15 cellular contexts compared by ENCODE assay signal in the genomic region with DNA sequence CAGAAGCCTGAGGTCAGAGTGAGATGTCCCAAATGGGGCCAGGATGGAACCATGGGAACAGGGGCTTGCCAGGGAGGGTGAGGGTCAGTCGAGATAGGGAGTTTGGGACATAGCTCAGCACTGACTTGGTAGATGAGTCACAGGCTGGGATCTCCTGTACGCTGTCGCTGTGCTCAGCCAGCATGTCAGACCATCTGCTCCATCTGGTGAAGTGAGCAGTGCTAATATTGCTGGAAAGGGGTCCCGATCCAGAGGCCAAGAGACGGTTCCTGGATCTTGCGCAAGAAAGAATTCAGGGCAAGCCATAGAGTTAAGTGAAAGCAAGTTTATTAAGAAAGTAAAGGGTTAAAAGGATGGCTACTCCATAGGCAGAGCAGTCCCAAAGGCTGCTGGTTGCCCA.
DNase-seq lines count a peak whose midpoint lies in the region; TF ChIP-seq lines count a peak whose summit lies in the region.
"Had no signal": no experiment of that assay in that cellular context is flagged by ENCODE, and none has a peak within 500 bp of the region (broad histone marks: within the 10 kb centered on the region; RNA-seq: fewer than 3 reads in every experiment).

No MANE protein-coding gene starts in this region.

- no peak for TF ChIP-seq CTCF in cardiac fibroblast (IDR thresholded peaks at IDR 0.05; ENCODE audit: low read depth, low read length)
- no peak for TF ChIP-seq CTCF in liver (IDR thresholded peaks at IDR 0.05; ENCODE audit: low read depth, low read length, missing input control)
- TF ChIP-seq CTCF in BE2C (IDR thresholded peaks at IDR 0.05; ENCODE audit: low read depth, low read length) = no peak

- whole genome bisulfite sequencing in liver = 81% methylated on average over 6 of the region's 6 CpGs

- H3K4me3 ChIP-seq in MG63 (no peak overlapping the region), cardiac fibroblast (replicated peaks in 1 of 2; ENCODE audit: low read depth in 2 of 2, low read length in 2 of 2) (no peak overlapping the region), liver (ENCODE audit: low read depth in 1 of 3, low read length in 3 of 3) (no peak overlapping the region), BE2C (ENCODE audit: low read depth, low read length) (no peak overlapping the region)
- H3K4me3 ChIP-seq: thyroid gland had no signal

- H3K36me3 ChIP-seq in MG63 (no peaks in the 10 kb centered on the region), liver (ENCODE audit: control insufficient read depth in 4 of 4, insufficient read depth in 3 of 4, low read depth in 1 of 4, low read length in 3 of 4) (no peaks in the 10 kb centered on the region), BE2C (no peaks in the 10 kb centered on the region)
- H3K36me3 ChIP-seq: thyroid gland had no signal

- no peak overlapping the region for H3K27ac ChIP-seq in liver (ENCODE audit: low read depth in 1 of 2, low read length in 2 of 2)
- H3K27ac ChIP-seq: thyroid gland had no signal

- H3K27me3 ChIP-seq in MG63 = no peaks in the 10 kb centered on the region
- H3K27me3 ChIP-seq in liver (ENCODE audit: control insufficient read depth in 4 of 4, insufficient read depth in 4 of 4, low read length in 3 of 4) = no peaks in the 10 kb centered on the region
- no peaks in the 10 kb centered on the region for H3K27me3 ChIP-seq in BE2C
- H3K27me3 ChIP-seq: thyroid gland had no signal

- DNase-seq in AG08395 (ENCODE audit: low spot score) (peak; percentile 70), MG63 (peak; percentile 46), cardiac fibroblast (ENCODE audit: low read depth in 2 of 2) (peak; percentile 18 to 32), DMS114 treated with DMSO at 0.1 percent for 48 hours (lab: John Stamatoyannopoulos, UW; ENCODE audit: unreplicated experiment) (no peak), medulla oblongata (ENCODE audit: extremely low spot score) (no peak), BE2C (no peak)
- DNase-seq in activated CD4-positive, CD25-positive, alpha-beta regulatory T cell (lab: John Stamatoyannopoulos, UW) = no peak
- DNase-seq: activated CD4-positive, alpha-beta memory T cell treated with anti-CD3 and anti-CD28 coated beads, Interleukin-2, amount 10 ng/mL, durations not matched to agents 7 days and 5 days; erythroblast; hippocampal formation; natural killer cell; NCI-H1048; SK-N-SH; thyroid gland had no signal

- H3K9me3 ChIP-seq in MG63 (no peaks in the 10 kb centered on the region), liver (ENCODE audit: control insufficient read depth in 4 of 4, low read length in 3 of 4) (peaks cover 0 to 3% (median 0%) of the 10 kb centered on the region in 4 donors), BE2C (no peaks in the 10 kb centered on the region)
- H3K9me3 ChIP-seq: SK-N-SH, thyroid gland had no signal

- H3K4me1 ChIP-seq in liver (ENCODE audit: control insufficient read depth in 4 of 4, insufficient read depth in 4 of 4, low read length in 3 of 4) (no peaks in the 10 kb centered on the region), BE2C (no peaks in the 10 kb centered on the region)

- H3K9ac ChIP-seq in liver (ENCODE audit: low read depth in 1 of 2, low read length in 2 of 2) = no peak overlapping the region
- H3K9ac ChIP-seq: SK-N-SH had no signal

- no peak for TF ChIP-seq RAD21 in liver (IDR thresholded peaks at IDR 0.05)

TF ChIP-seq in liver, 16 proteins besides CTCF, POLR2A, EP300 and RAD21:
- TF ChIP-seq GABPA (IDR thresholded peaks at IDR 0.05 in 1 of 2, conservative IDR thresholded peaks at IDR 0.05 in 1 of 2) (no peak), NR2F2 (IDR thresholded peaks at IDR 0.05) (peak; percentile 40)

Comparison
In these comparisons a context has a peak if more than half of its experiments do, and no peak if none do; other contexts are left out.
1. DNase-seq: peak in AG08395 (single experiment), MG63 (single experiment) and cardiac fibroblast (2 of 2); none in activated CD4-positive, CD25-positive, alpha-beta regulatory T cell (0 of 4), DMS114 treated with DMSO at 0.1 percent for 48 hours (single experiment), medulla oblongata (single experiment) and BE2C (single experiment).